Comparison of ENCODE assay signal across 18 cellular contexts in genomic region chr22:33898121-33898520, GRCh38.
"Had no signal": no experiment of that assay in that cellular context is flagged by ENCODE, and none has a peak within 500 bp of the region (broad histone marks: within the 10 kb centered on the region; RNA-seq: fewer than 3 reads in every experiment).

No MANE protein-coding gene starts in this region.

- H3K9ac ChIP-seq: parathyroid adenoma had no signal

- H3K27me3 ChIP-seq: colonic mucosa, foreskin keratinocyte, spleen, upper lobe of left lung had no signal

- DNase-seq: activated CD4-positive, alpha-beta memory T cell treated with anti-CD3 and anti-CD28 coated beads for 36 hours; activated CD8-positive, alpha-beta memory T cell treated with anti-CD3 and anti-CD28 coated beads, Interleukin-2, amount 10 ng/mL, durations not matched to agents 7 days and 5 days; activated naive CD4-positive, alpha-beta T cell treated with Interleukin-2 at 50 U/mL for 16 hours; activated naive CD8-positive, alpha-beta T cell treated with anti-CD3 and anti-CD28 coated beads, Interleukin-2, amount 10 ng/mL, durations not matched to agents 7 days and 5 days; amygdala; central memory CD4-positive, alpha-beta T cell; colonic mucosa; foreskin keratinocyte; natural killer cell; spleen; stimulated activated CD4-positive, alpha-beta T cell treated with anti-CD3 and anti-CD28 coated beads, Interleukin-4, amount 100 ng/mL, for 4 hours; stimulated activated naive B cell treated with anti-CD40 and anti-IgM and Interleukin-4, amounts not matched to agents 10 μg/mL and 1 μg/mL and 100 μg/mL, for 72 hours; upper lobe of left lung had no signal

- H3K36me3 ChIP-seq: colonic mucosa, spleen, thoracic aorta, upper lobe of left lung, WERI-Rb-1 had no signal

- H3K9me3 Mint-ChIP-seq: activated CD4-positive, alpha-beta memory T cell treated with anti-CD3 and anti-CD28 coated beads for 36 hours had no signal

- H3K4me1 ChIP-seq: colonic mucosa, foreskin keratinocyte, parathyroid adenoma had no signal

- H3K27ac Mint-ChIP-seq: activated CD4-positive, alpha-beta memory T cell treated with anti-CD3 and anti-CD28 coated beads for 36 hours; activated CD8-positive, alpha-beta memory T cell treated with anti-CD3 and anti-CD28 coated beads, Interleukin-2, amount 10 ng/mL, durations not matched to agents 7 days and 5 days; activated naive CD8-positive, alpha-beta T cell treated with anti-CD3 and anti-CD28 coated beads, Interleukin-2, amount 10 ng/mL, durations not matched to agents 7 days and 5 days; natural killer cell; stimulated activated naive B cell treated with anti-CD40 and anti-IgM and Interleukin-4, amounts not matched to agents 10 μg/mL and 1 μg/mL and 100 μg/mL, for 72 hours had no signal

- ATAC-seq: activated CD8-positive, alpha-beta memory T cell treated with anti-CD3 and anti-CD28 coated beads, Interleukin-2, amount 10 ng/mL, durations not matched to agents 7 days and 5 days; foreskin keratinocyte; natural killer cell; stimulated activated naive B cell treated with anti-CD40 and anti-IgM and Interleukin-4, amounts not matched to agents 10 μg/mL and 1 μg/mL and 100 μg/mL, for 72 hours had no signal

- H3K4me3 Mint-ChIP-seq: activated CD4-positive, alpha-beta memory T cell treated with anti-CD3 and anti-CD28 coated beads for 36 hours; activated CD8-positive, alpha-beta memory T cell treated with anti-CD3 and anti-CD28 coated beads, Interleukin-2, amount 10 ng/mL, durations not matched to agents 7 days and 5 days; activated naive CD8-positive, alpha-beta T cell treated with anti-CD3 and anti-CD28 coated beads, Interleukin-2, amount 10 ng/mL, durations not matched to agents 7 days and 5 days; brain; natural killer cell; stimulated activated naive B cell treated with anti-CD40 and anti-IgM and Interleukin-4, amounts not matched to agents 10 μg/mL and 1 μg/mL and 100 μg/mL, for 72 hours had no signal

- H3K9me3 ChIP-seq: colonic mucosa, thoracic aorta, upper lobe of left lung had no signal

- H2AFZ ChIP-seq: parathyroid adenoma had no signal

- H3K4me3 ChIP-seq: colonic mucosa, lung, spleen, thoracic aorta, upper lobe of left lung had no signal

- H3K36me3 Mint-ChIP-seq: activated CD4-positive, alpha-beta memory T cell treated with anti-CD3 and anti-CD28 coated beads for 36 hours; activated CD8-positive, alpha-beta memory T cell treated with anti-CD3 and anti-CD28 coated beads, Interleukin-2, amount 10 ng/mL, durations not matched to agents 7 days and 5 days; activated naive CD8-positive, alpha-beta T cell treated with anti-CD3 and anti-CD28 coated beads, Interleukin-2, amount 10 ng/mL, durations not matched to agents 7 days and 5 days; natural killer cell had no signal

- H3K4me1 Mint-ChIP-seq: activated CD8-positive, alpha-beta memory T cell treated with anti-CD3 and anti-CD28 coated beads, Interleukin-2, amount 10 ng/mL, durations not matched to agents 7 days and 5 days; activated naive CD8-positive, alpha-beta T cell treated with anti-CD3 and anti-CD28 coated beads, Interleukin-2, amount 10 ng/mL, durations not matched to agents 7 days and 5 days; natural killer cell had no signal

- H3K27ac ChIP-seq: colonic mucosa, foreskin keratinocyte, parathyroid adenoma, thoracic aorta, upper lobe of left lung, WERI-Rb-1 had no signal

- H3K79me2 ChIP-seq: parathyroid adenoma had no signal

- H3K27me3 Mint-ChIP-seq: activated CD4-positive, alpha-beta memory T cell treated with anti-CD3 and anti-CD28 coated beads for 36 hours; activated CD8-positive, alpha-beta memory T cell treated with anti-CD3 and anti-CD28 coated beads, Interleukin-2, amount 10 ng/mL, durations not matched to agents 7 days and 5 days; activated naive CD8-positive, alpha-beta T cell treated with anti-CD3 and anti-CD28 coated beads, Interleukin-2, amount 10 ng/mL, durations not matched to agents 7 days and 5 days had no signal
